ENCODE assay signal across 26 cellular contexts in genomic region chr15:43211336-43211735, GRCh38. TPM values are rescaled to one million over a fixed set of nuclear protein-coding genes. Genes with fewer than 3 reads are reported as not detected.
DNase-seq lines count a peak whose midpoint lies in the region; ATAC-seq, FAIRE-seq and TF ChIP-seq lines count a peak whose summit lies in the region.
"Had no signal": no experiment of that assay in that cellular context is flagged by ENCODE, and none has a peak within 500 bp of the region (broad histone marks: within the 10 kb centered on the region; RNA-seq: fewer than 3 reads in every experiment).

No MANE protein-coding gene starts in this region.

- no peaks in the 10 kb centered on the region for H3K9me3 ChIP-seq in small intestine (ENCODE audit: control insufficient read depth, low read depth)
- H3K9me3 ChIP-seq: A549, Caco-2, HAP-1 had no signal

- H3K36me3 Mint-ChIP-seq in T-helper 2 cell treated with Interferon-gamma antibody and Interleukin-4, amounts not matched to agents 5 μg/mL and 100 μg/mL, for 36 hours (ENCODE audit: low read depth) = no peaks in the 10 kb centered on the region
- H3K36me3 Mint-ChIP-seq: CD4-positive, alpha-beta memory T cell had no signal

- H3K4me3 ChIP-seq in H7 (ENCODE audit: insufficient read depth, low read depth, low read length) (no peak overlapping the region), coronary artery (no peak overlapping the region), small intestine (ENCODE audit: low read depth in 1 of 2, low read length in 2 of 2) (no peak overlapping the region)
- H3K4me3 ChIP-seq: A549, GM23338, HAP-1 had no signal

- no peak overlapping the region for H3K4me3 Mint-ChIP-seq in T-helper 2 cell treated with Interferon-gamma antibody and Interleukin-4, amounts not matched to agents 5 μg/mL and 100 μg/mL, for 36 hours
- H3K4me3 Mint-ChIP-seq: CD4-positive, alpha-beta memory T cell; GM23338; HFFc6 had no signal

- no peaks in the 10 kb centered on the region for H3K4me1 Mint-ChIP-seq in T-helper 2 cell treated with Interferon-gamma antibody and Interleukin-4, amounts not matched to agents 5 μg/mL and 100 μg/mL, for 36 hours (ENCODE audit: low read depth)
- H3K4me1 Mint-ChIP-seq: CD4-positive, alpha-beta memory T cell had no signal

- TF ChIP-seq CTCF in coronary artery (IDR thresholded peaks at IDR 0.05) = no peak

- no peaks in the 10 kb centered on the region for H3K27me3 ChIP-seq in H7 (ENCODE audit: control insufficient read depth, insufficient read depth, low read length)
- peaks cover 0 to 2% of the 10 kb centered on the region in 2 donors for H3K27me3 ChIP-seq in small intestine (ENCODE audit: control insufficient read depth in 2 of 2, insufficient read depth in 2 of 2, low read length in 2 of 2)

- no peak overlapping the region for H3K27ac ChIP-seq in coronary artery
- H3K27ac ChIP-seq in small intestine (ENCODE audit: low read depth in 1 of 2, low read length in 1 of 2) = no peak overlapping the region
- H3K27ac ChIP-seq: A549 had no signal

- no peak overlapping the region for H3K27ac Mint-ChIP-seq in T-helper 2 cell treated with Interferon-gamma antibody and Interleukin-4, amounts not matched to agents 5 μg/mL and 100 μg/mL, for 36 hours
- H3K27ac Mint-ChIP-seq: GM23338, HFFc6 had no signal

- H3K27me3 Mint-ChIP-seq in T-helper 2 cell treated with Interferon-gamma antibody and Interleukin-4, amounts not matched to agents 5 μg/mL and 100 μg/mL, for 36 hours (ENCODE audit: low read depth) = peaks cover 9% of the 10 kb centered on the region

- DNase-seq in H7 (peak; percentile 15), coronary artery (ENCODE audit: low spot score) (peak; percentile 45), left colon (no peak), small intestine (peak; percentile 4), posterior vena cava (ENCODE audit: low spot score) (no peak), middle frontal gyrus (ENCODE audit: extremely low spot score, low spot score) (no peak)
- DNase-seq in T-helper 2 cell treated with Interferon-gamma antibody and Interleukin-4, amounts not matched to agents 5 μg/mL and 100 μg/mL, for 36 hours (ENCODE audit: low spot score) = no peak
- DNase-seq: 8988T; ACHN; C1 segment of cervical spinal cord; Caco-2; CD4-positive, alpha-beta memory T cell; DMS53; DMS79 treated with DMSO at 0.1 percent for 48 hours; GF-D8; HFFc6 had no signal

- WGBS in small intestine, 3 donors = 61 to 67% (median 65%) methylated on average over 3 of the region's 3 CpGs

- no peaks in the 10 kb centered on the region for H3K36me3 ChIP-seq in H7 (replicated peaks; ENCODE audit: control insufficient read depth, insufficient read depth, low read length)
- no peaks in the 10 kb centered on the region for H3K36me3 ChIP-seq in small intestine (ENCODE audit: control insufficient read depth in 2 of 2, insufficient read depth in 2 of 2, low read length in 2 of 2)
- H3K36me3 ChIP-seq: HAP-1 had no signal

- peak; percentile 56 for ATAC-seq in left colon
- ATAC-seq: A549 had no signal

- no peaks in the 10 kb centered on the region for H3K4me1 ChIP-seq in small intestine (ENCODE audit: control insufficient read depth in 2 of 2, insufficient read depth in 1 of 2, low read depth in 1 of 2, low read length in 1 of 2)
- H3K4me1 ChIP-seq: A549, Caco-2, HAP-1 had no signal

- no peaks in the 10 kb centered on the region for H3K9me3 Mint-ChIP-seq in T-helper 2 cell treated with Interferon-gamma antibody and Interleukin-4, amounts not matched to agents 5 μg/mL and 100 μg/mL, for 36 hours
- H3K9me3 Mint-ChIP-seq: CD4-positive, alpha-beta memory T cell; GM23338; HFFc6 had no signal

- FAIRE-seq in small intestine (lab: Jason Lieb, UNC) = no peak
- FAIRE-seq: A549, D721Med, GM12891, GM18507 had no signal

- intact Hi-C loops in left colon (cut with DNase I, micrococcal nuclease) = no loop called here
- intact Hi-C loops in posterior vena cava (cut with DNase I) = no loop called here

RNA-seq across cellular contexts. Expression of gene EPB42, which starts 9.5 kb away (rescaled TPM):
- not detected in 2 replicates for total RNA-seq in H7 (2014; rRNA removed; shearing (Covaris generic))
- total RNA-seq in left colon = not detected
- not detected for polyA plus RNA-seq in small intestine
- under 1 TPM; 0.43 to 0.65 TPM for total RNA-seq in posterior vena cava
- total RNA-seq: Caco-2; CD4-positive, alpha-beta memory T cell; Daoy; G401; GM23338; H4; HFFc6 had no signal
- polyA plus RNA-seq: A549; BJ; CD4-positive, alpha-beta memory T cell; GM23338 had no signal

RNA-seq across cellular contexts. Expression of gene CCNDBP1, which starts 26.1 kb away (rescaled TPM):
- total RNA-seq in H7 (2014; rRNA removed; shearing (Covaris generic)) = 49.7 and 51.3 TPM in 2 replicates
- total RNA-seq in left colon (10 to 100 TPM; 49.3 to 79.8 TPM), posterior vena cava (10 to 100 TPM; 49.6 to 52.6 TPM)
- 10 to 100 TPM; 43.3 to 98.0 (median 81.9) TPM for polyA plus RNA-seq in small intestine

RNA-seq across cellular contexts. Expression of gene TGM5, which starts 55.4 kb away (rescaled TPM):
- not detected in 2 replicates for total RNA-seq in H7 (2014; rRNA removed; shearing (Covaris generic))
- total RNA-seq in left colon (not detected), posterior vena cava (1 to 10 TPM in 1 of 2 donors, under 1 TPM in 1; 0.56 to 1.0 TPM)
- polyA plus RNA-seq in small intestine = under 1 TPM in 1 of 3 donors, not detected in 2; 0.03 TPM
- total RNA-seq: Caco-2; CD4-positive, alpha-beta memory T cell; Daoy; G401; GM23338; H4; HFFc6 had no signal
- polyA plus RNA-seq: A549; BJ; CD4-positive, alpha-beta memory T cell; GM23338 had no signal

Comparison
In these comparisons a context has a peak if more than half of its experiments do, and no peak if none do; other contexts are left out.
1. DNase-seq: peak in H7 (single experiment), coronary artery (single experiment) and small intestine (single experiment); none in left colon (0 of 2), T-helper 2 cell treated with Interferon-gamma antibody and Interleukin-4, amounts not matched to agents 5 μg/mL and 100 μg/mL, for 36 hours (single experiment), posterior vena cava (single experiment) and middle frontal gyrus (single experiment).